Comparison of ENCODE assay signal across 11 cellular contexts in the genomic region with DNA sequence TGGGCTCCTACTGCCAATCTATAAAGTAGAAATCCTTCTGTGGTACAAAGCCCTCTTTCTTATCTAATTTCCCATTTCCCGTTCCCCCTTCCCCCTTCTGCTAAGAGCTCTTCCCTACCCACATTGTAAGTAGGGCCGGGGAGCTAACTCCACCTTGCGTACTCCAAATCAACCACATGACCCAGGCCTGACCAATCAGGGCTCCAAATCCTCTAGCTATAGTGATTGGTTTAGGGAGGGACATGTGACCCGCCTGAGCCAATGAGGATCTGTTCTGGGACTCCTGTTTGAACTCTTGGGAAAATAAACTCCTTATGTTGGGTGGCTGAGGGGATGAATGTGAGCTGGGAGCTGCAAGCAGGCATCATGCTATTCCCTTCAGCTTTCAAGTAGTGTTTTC.
A peak's percentile ranks its signal among the peaks of the same experiment; 100 is the strongest.
DNase-seq lines count a peak whose midpoint lies in the region; TF ChIP-seq lines count a peak whose summit lies in the region.
"Had no signal": no experiment of that assay in that cellular context is flagged by ENCODE, and none has a peak within 500 bp of the region (broad histone marks: within the 10 kb centered on the region; RNA-seq: fewer than 3 reads in every experiment).

No MANE protein-coding gene starts in this region.

- peak; percentile 52 for DNase-seq in activated CD4-positive, alpha-beta T cell treated with anti-CD3 and anti-CD28 coated beads for 48 hours
- no peak for DNase-seq in activated CD4-positive, alpha-beta T cell treated with anti-CD3 and anti-CD28 coated beads, Interleukin-2, amount 50 U/mL, for 4 hours
- peak; percentile 56 for DNase-seq in HEK293T (ENCODE audit: extremely low spot score)
- DNase-seq in SK-N-MC (ENCODE audit: low read depth, low spot score), result peak; percentile 24
- DNase-seq in iris pigment epithelial cell (ENCODE audit: low read depth), result peak; percentile 36
- no peak for DNase-seq in hippocampal formation (lab: John Stamatoyannopoulos, UW)
- no peak for DNase-seq in glomerular visceral epithelial cell (ENCODE audit: extremely low spot score)
- no peak for DNase-seq in NCI-H510A treated with DMSO at 0.1 percent for 48 hours (lab: John Stamatoyannopoulos, UW)
- DNase-seq: dorsolateral prefrontal cortex had no signal

- H3K27ac ChIP-seq in SK-N-MC, result no peak overlapping the region
- H3K27ac ChIP-seq: BLaER1 treated with 17β-estradiol and CSF1 and Interleukin-3, amounts not matched to agents 10 nM and 100 nM; dorsolateral prefrontal cortex; SJSA1 had no signal

- CTCF ChIA-PET in HEK293T (lab: Yijun Ruan, JAX), result interaction anchor here (0.7 to 1.4 kb wide), 3 partner anchors 9 to 57 kb away, joined by 3 to 4 read pairs (median 3); no protein-coding TSS in a partner anchor

- H3K9me3 ChIP-seq in SK-N-MC (ENCODE audit: low read depth, low read length), result no peaks in the 10 kb centered on the region

- no peak overlapping the region for H3K9ac ChIP-seq in SK-N-MC (ENCODE audit: insufficient read length)
- H3K9ac ChIP-seq: BLaER1 treated with 17β-estradiol and CSF1 and Interleukin-3, amounts not matched to agents 10 nM and 100 nM had no signal

- H3K4me3 ChIP-seq in SK-N-MC, result no peak overlapping the region
- H3K4me3 ChIP-seq: BLaER1 treated with 17β-estradiol and CSF1 and Interleukin-3, amounts not matched to agents 10 nM and 100 nM; dorsolateral prefrontal cortex; SJSA1 had no signal

- POLR2A ChIA-PET in HEK293T (lab: Yijun Ruan, JAX), result no interaction called here

- no peaks in the 10 kb centered on the region for H3K36me3 ChIP-seq in SK-N-MC (ENCODE audit: insufficient read depth, low read length)
- H3K36me3 ChIP-seq: BLaER1 treated with 17β-estradiol and CSF1 and Interleukin-3, amounts not matched to agents 10 nM and 100 nM; SJSA1 had no signal

TF ChIP-seq in HEK293T, 16 proteins besides CTCF, POLR2A, EP300 and RAD21:
- no peak for TF ChIP-seq ARNT (IDR thresholded peaks at IDR 0.05)
- no peak for TF ChIP-seq FOXM1 (IDR thresholded peaks at IDR 0.05; ENCODE audit: borderline replicate concordance)
- TF ChIP-seq LEF1 (IDR thresholded peaks at IDR 0.05; ENCODE audit: borderline replicate concordance), result no peak
- TF ChIP-seq PKNOX1 (IDR thresholded peaks at IDR 0.05), result no peak
- no peak for TF ChIP-seq ELF4 (IDR thresholded peaks at IDR 0.05)
- no peak for TF ChIP-seq TARDBP (IDR thresholded peaks at IDR 0.05)
- TF ChIP-seq NFRKB (IDR thresholded peaks at IDR 0.05), result no peak
- TF ChIP-seq L3MBTL2 (conservative IDR thresholded peaks at IDR 0.05), result no peak
- no peak for TF ChIP-seq CTBP1 (IDR thresholded peaks at IDR 0.05; ENCODE audit: borderline replicate concordance)
- no peak for TF ChIP-seq FOXA1 (IDR thresholded peaks at IDR 0.05)
- no peak for TF ChIP-seq FOXK2 (IDR thresholded peaks at IDR 0.05)
- TF ChIP-seq SUZ12 (IDR thresholded peaks at IDR 0.05), result no peak
- no peak for TF ChIP-seq SP1 (IDR thresholded peaks at IDR 0.05)
- no peak for TF ChIP-seq BHLHE40 (IDR thresholded peaks at IDR 0.05; ENCODE audit: borderline replicate concordance)

Comparison
In these comparisons a context has a peak if more than half of its experiments do, and no peak if none do; other contexts are left out.
1. DNase-seq: peak in activated CD4-positive, alpha-beta T cell treated with anti-CD3 and anti-CD28 coated beads for 48 hours (single experiment), HEK293T (single experiment), SK-N-MC (single experiment) and iris pigment epithelial cell (single experiment); none in activated CD4-positive, alpha-beta T cell treated with anti-CD3 and anti-CD28 coated beads, Interleukin-2, amount 50 U/mL, for 4 hours (0 of 2), hippocampal formation (0 of 2), glomerular visceral epithelial cell (single experiment) and NCI-H510A treated with DMSO at 0.1 percent for 48 hours (single experiment).